ENCODE assay signal across 10 cellular contexts in genomic region chr4:98728433-98728832, GRCh38.
A peak's percentile ranks its signal among the peaks of the same experiment; 100 is the strongest.
DNase-seq lines count a peak whose midpoint lies in the region; ATAC-seq and TF ChIP-seq lines count a peak whose summit lies in the region.
"Had no signal": no experiment of that assay in that cellular context is flagged by ENCODE, and none has a peak within 500 bp of the region (broad histone marks: within the 10 kb centered on the region; RNA-seq: fewer than 3 reads in every experiment).

No MANE protein-coding gene starts in this region.

- no peak overlapping the region for H3K9ac ChIP-seq in smooth muscle cell (ENCODE audit: low read depth)

- peak in 1 of 2 donors; percentile 5 for DNase-seq in activated T-cell treated with anti-CD3 and anti-CD28 coated beads, Interleukin-2, amount 50 U/mL, for 72 hours
- DNase-seq in activated T-cell treated with anti-CD3 and anti-CD28 coated beads for 4 hours (no peak), PC-9 (peak in 1 of 2 experiments; percentile 59), esophagus muscularis mucosa (ENCODE audit: extremely low spot score) (peak; percentile 55), smooth muscle cell (lab: John Stamatoyannopoulos, UW; ENCODE audit: unreplicated experiment) (peak; percentile 5), NCI-H510A (lab: John Stamatoyannopoulos, UW) (no peak), NCI-H146 treated with DMSO at 0.1 percent for 48 hours (lab: John Stamatoyannopoulos, UW; ENCODE audit: unreplicated experiment) (no peak)
- DNase-seq in activated effector memory CD4-positive, alpha-beta T cell treated with anti-CD3 and anti-CD28 coated beads, Interleukin-2, amount 50 U/mL, for 16 hours, result no peak
- DNase-seq: activated naive CD8-positive, alpha-beta T cell treated with anti-CD3 and anti-CD28 coated beads for 36 hours had no signal

- H3K27me3 ChIP-seq in PC-9 (ENCODE audit: insufficient read depth, low read depth) (no peaks in the 10 kb centered on the region), esophagus muscularis mucosa (no peaks in the 10 kb centered on the region), smooth muscle cell (ENCODE audit: low read depth) (no peaks in the 10 kb centered on the region)

- H3K9me3 Mint-ChIP-seq in activated T-cell treated with anti-CD3 and anti-CD28 coated beads, Interleukin-2, amount 50 U/mL, for 72 hours, result peaks cover 6 to 11% of the 10 kb centered on the region in 2 donors

- H3K4me3 ChIP-seq in PC-9 (no peak overlapping the region), esophagus muscularis mucosa (no peak overlapping the region), smooth muscle cell (no peak overlapping the region)

- H3K36me3 Mint-ChIP-seq in activated T-cell treated with anti-CD3 and anti-CD28 coated beads, Interleukin-2, amount 50 U/mL, for 72 hours (ENCODE audit: insufficient read depth in 2 of 2), result peaks cover 10% of the 10 kb centered on the region in 2 donors

- no TSS peak for BruUV-seq in PC-9 (replicated peaks; lab: Mats Ljungman, UMichigan)

- H4K20me1 ChIP-seq in PC-9 (ENCODE audit: insufficient read depth), result no peaks in the 10 kb centered on the region
- H4K20me1 ChIP-seq in smooth muscle cell (ENCODE audit: low read depth), result no peaks in the 10 kb centered on the region

- no peak for TF ChIP-seq CTCF in PC-9 (conservative IDR thresholded peaks at IDR 0.05)
- no peak for TF ChIP-seq CTCF in esophagus muscularis mucosa (IDR thresholded peaks at IDR 0.05)
- TF ChIP-seq CTCF in smooth muscle cell (IDR thresholded peaks at IDR 0.05; ENCODE audit: borderline replicate concordance, insufficient read depth, poor library complexity, severe bottlenecking), result no peak

- POLR2A ChIA-PET in PC-9 (lab: Charles Lee; ENCODE audit: unreplicated experiment), result no interaction called here

- H3K27ac ChIP-seq in PC-9 (no peak overlapping the region), esophagus muscularis mucosa (replicated peaks in 1 of 4) (no peak overlapping the region), smooth muscle cell (ENCODE audit: low read depth) (peak overlapping the region; percentile 17)
- H3K27ac ChIP-seq: HL-60 had no signal

- CTCF ChIA-PET in PC-9 (lab: Charles Lee), result no interaction called here

- 51% methylated on average over 4 of the region's 4 CpGs for WGBS in esophagus muscularis mucosa
- 24% methylated on average over 4 of the region's 4 CpGs for WGBS in smooth muscle cell (ENCODE audit: low lambda C conversion rate)

- ATAC-seq in activated T-cell treated with anti-CD3 and anti-CD28 coated beads, Interleukin-2, amount 50 U/mL, for 72 hours (replicated peaks in 1 of 2), result peak; percentile 45 to 57

- no peaks in the 10 kb centered on the region for H3K9me2 ChIP-seq in PC-9 (ENCODE audit: insufficient read depth)

- no peaks in the 10 kb centered on the region for H3K79me2 ChIP-seq in PC-9 (ENCODE audit: low read depth)
- H3K79me2 ChIP-seq in smooth muscle cell (ENCODE audit: low read depth), result no peaks in the 10 kb centered on the region

- H3K4me3 Mint-ChIP-seq in activated T-cell treated with anti-CD3 and anti-CD28 coated beads, Interleukin-2, amount 50 U/mL, for 72 hours, result no peak overlapping the region
- H3K4me3 Mint-ChIP-seq: activated naive CD8-positive, alpha-beta T cell treated with anti-CD3 and anti-CD28 coated beads for 36 hours had no signal

- no peaks in the 10 kb centered on the region for H3K27me3 Mint-ChIP-seq in activated T-cell treated with anti-CD3 and anti-CD28 coated beads, Interleukin-2, amount 50 U/mL, for 72 hours (ENCODE audit: low read depth)
- H3K27me3 Mint-ChIP-seq: activated naive CD8-positive, alpha-beta T cell treated with anti-CD3 and anti-CD28 coated beads for 36 hours had no signal

- no peak for TF ChIP-seq EP300 in esophagus muscularis mucosa (IDR thresholded peaks at IDR 0.05)

- no peaks in the 10 kb centered on the region for H3K36me3 ChIP-seq in PC-9 (ENCODE audit: low read depth)
- no peaks in the 10 kb centered on the region for H3K36me3 ChIP-seq in esophagus muscularis mucosa
- no peaks in the 10 kb centered on the region for H3K36me3 ChIP-seq in smooth muscle cell (ENCODE audit: low read depth)

- peaks cover 6% of the 10 kb centered on the region for H3K4me1 Mint-ChIP-seq in activated T-cell treated with anti-CD3 and anti-CD28 coated beads, Interleukin-2, amount 50 U/mL, for 72 hours (ENCODE audit: low read depth)

- TF ChIP-seq POLR2A in esophagus muscularis mucosa (IDR thresholded peaks at IDR 0.05; ENCODE audit: low read depth), result no peak

- no peaks in the 10 kb centered on the region for H3K9me3 ChIP-seq in PC-9 (ENCODE audit: insufficient read depth, low read depth)
- peaks cover 0 to 9% (median 2%) of the 10 kb centered on the region in 4 donors for H3K9me3 ChIP-seq in esophagus muscularis mucosa
- H3K9me3 ChIP-seq in smooth muscle cell (replicated peaks; ENCODE audit: low read depth), result no peaks in the 10 kb centered on the region

- H3F3A ChIP-seq in PC-9 (ENCODE audit: insufficient read depth, low read depth) (peaks cover 10% of the 10 kb centered on the region; the same call in 1 of the 2 replicates), smooth muscle cell (ENCODE audit: low read depth) (no peaks in the 10 kb centered on the region)

- H3K4me1 ChIP-seq in PC-9 (replicated peaks; ENCODE audit: insufficient read depth) (peaks cover 12% of the 10 kb centered on the region), esophagus muscularis mucosa (no peaks in the 10 kb centered on the region), smooth muscle cell (ENCODE audit: low read depth) (no peaks in the 10 kb centered on the region)

- peak overlapping the region; percentile 35 for H3K4me2 ChIP-seq in PC-9
- peak overlapping the region; percentile 40 for H3K4me2 ChIP-seq in smooth muscle cell

- H2AFZ ChIP-seq in PC-9, result no peak overlapping the region
- H2AFZ ChIP-seq in smooth muscle cell (ENCODE audit: low read depth), result no peak overlapping the region

- intact Hi-C loops in PC-9 (cut with micrococcal nuclease; ENCODE audit: unreplicated experiment), result no loop called here
- intact Hi-C loops in esophagus muscularis mucosa (cut with DNase I), result no loop called here

- no peak overlapping the region for H3K27ac Mint-ChIP-seq in activated T-cell treated with anti-CD3 and anti-CD28 coated beads, Interleukin-2, amount 50 U/mL, for 72 hours
- H3K27ac Mint-ChIP-seq: activated naive CD8-positive, alpha-beta T cell treated with anti-CD3 and anti-CD28 coated beads for 36 hours had no signal

Comparison
In these comparisons a context has a peak if more than half of its experiments do, and no peak if none do; other contexts are left out.
1. DNase-seq: peak in esophagus muscularis mucosa (single experiment) and smooth muscle cell (single experiment); none in activated T-cell treated with anti-CD3 and anti-CD28 coated beads for 4 hours (single experiment), NCI-H510A (single experiment), activated effector memory CD4-positive, alpha-beta T cell treated with anti-CD3 and anti-CD28 coated beads, Interleukin-2, amount 50 U/mL, for 16 hours (single experiment) and NCI-H146 treated with DMSO at 0.1 percent for 48 hours (single experiment).